9 cellular contexts compared by ENCODE assay signal in genomic region chr9:89435315-89435823, GRCh38.
DNase-seq lines count a peak whose midpoint lies in the region; ATAC-seq, FAIRE-seq and TF ChIP-seq lines count a peak whose summit lies in the region.
"Had no signal": no experiment of that assay in that cellular context is flagged by ENCODE, and none has a peak within 500 bp of the region (broad histone marks: within the 10 kb centered on the region; RNA-seq: fewer than 3 reads in every experiment).

No MANE protein-coding gene starts in this region.

- H3K9me3 Mint-ChIP-seq in activated naive CD8-positive, alpha-beta T cell treated with anti-CD3 and anti-CD28 coated beads for 36 hours, result no peaks in the 10 kb centered on the region

- H3K4me3 ChIP-seq in kidney (ENCODE audit: low read length in 2 of 2), result no peak overlapping the region
- H3K4me3 ChIP-seq in heart right ventricle, result no peak overlapping the region
- no peak overlapping the region for H3K4me3 ChIP-seq in vagina

- DNase-seq in HT-29 (ENCODE audit: low spot score), result peak; percentile 87
- DNase-seq in activated naive CD8-positive, alpha-beta T cell treated with anti-CD3 and anti-CD28 coated beads for 36 hours, result no peak
- DNase-seq in kidney, result peak; percentile 94
- no peak for DNase-seq in stimulated activated CD4-positive, alpha-beta T cell treated with anti-CD3 and anti-CD28 coated beads, Interleukin-12 subunit alpha, Interleukin-12 subunit beta, amount 100 ng/mL, for 4 hours
- DNase-seq in heart right ventricle, result no peak
- DNase-seq in vagina (ENCODE audit: extremely low spot score in 2 of 2), result no peak
- DNase-seq: NCI-H1436 had no signal

- H3K4me1 Mint-ChIP-seq in activated naive CD8-positive, alpha-beta T cell treated with anti-CD3 and anti-CD28 coated beads for 36 hours, result peaks cover 78% of the 10 kb centered on the region

- intact Hi-C loops in kidney (cut with DNase I), result no loop called here
- intact Hi-C loops in heart right ventricle (cut with DNase I), result no loop called here
- intact Hi-C loops in vagina (cut with DNase I), result no loop called here

- no peaks in the 10 kb centered on the region for H3K27me3 Mint-ChIP-seq in activated naive CD8-positive, alpha-beta T cell treated with anti-CD3 and anti-CD28 coated beads for 36 hours

- WGBS in heart right ventricle, 2 donors, result 68 to 72% methylated on average over 8 of the region's 8 CpGs

- H3K36me3 Mint-ChIP-seq in activated naive CD8-positive, alpha-beta T cell treated with anti-CD3 and anti-CD28 coated beads for 36 hours, result peaks cover 40% of the 10 kb centered on the region

- H3K9me3 ChIP-seq in kidney (ENCODE audit: control insufficient read depth in 1 of 2, low read length in 2 of 2) (no peaks in the 10 kb centered on the region), heart right ventricle (no peaks in the 10 kb centered on the region), vagina (no peaks in the 10 kb centered on the region)

- H3K27ac ChIP-seq in 22Rv1 (peak overlapping the region; percentile 37), kidney (ENCODE audit: low read depth in 2 of 2, low read length in 2 of 2) (peak overlapping the region in 1 of 2 donors; percentile 11), heart right ventricle (no peak overlapping the region), vagina (no peak overlapping the region)

- TF ChIP-seq POLR2A in vagina (IDR thresholded peaks at IDR 0.05), result no peak

- FAIRE-seq in kidney (lab: Jason Lieb, UNC), result no peak

- peak overlapping the region; percentile 82 for H3K27ac Mint-ChIP-seq in activated naive CD8-positive, alpha-beta T cell treated with anti-CD3 and anti-CD28 coated beads for 36 hours

- no peaks in the 10 kb centered on the region for H3K27me3 ChIP-seq in heart right ventricle
- no peaks in the 10 kb centered on the region for H3K27me3 ChIP-seq in vagina

- H3K36me3 ChIP-seq in kidney (ENCODE audit: control insufficient read depth in 1 of 2, insufficient read depth in 2 of 2, low read length in 2 of 2) (no peaks in the 10 kb centered on the region), heart right ventricle (no peaks in the 10 kb centered on the region), vagina (no peaks in the 10 kb centered on the region)

- no peak for ATAC-seq in heart right ventricle
- no peak for ATAC-seq in GM18873 (IDR thresholded peaks at IDR 0.05; ENCODE audit: low FRiP score, unreplicated experiment)

- H3K4me3 Mint-ChIP-seq in activated naive CD8-positive, alpha-beta T cell treated with anti-CD3 and anti-CD28 coated beads for 36 hours, result no peak overlapping the region

- TF ChIP-seq CTCF in 22Rv1 (IDR thresholded peaks at IDR 0.05), result no peak
- no peak for TF ChIP-seq CTCF in kidney (IDR thresholded peaks at IDR 0.05; ENCODE audit: borderline replicate concordance, extremely low read depth, insufficient read depth)
- no peak for TF ChIP-seq CTCF in heart right ventricle (IDR thresholded peaks at IDR 0.05)
- no peak for TF ChIP-seq CTCF in vagina (IDR thresholded peaks at IDR 0.05)

- no peak overlapping the region for H3K9ac ChIP-seq in kidney (ENCODE audit: low read length in 2 of 2)

- H3K4me1 ChIP-seq in kidney (ENCODE audit: control insufficient read depth in 1 of 2, insufficient read depth in 1 of 2, low read depth in 1 of 2, low read length in 2 of 2) (peaks cover 29 to 49% of the 10 kb centered on the region in 2 donors), heart right ventricle (peaks cover 0 to 65% (median 12%) of the 10 kb centered on the region in 9 donors), vagina (peaks cover 76% of the 10 kb centered on the region)

Comparison
In these comparisons a context has a peak if more than half of its experiments do, and no peak if none do; other contexts are left out.
1. DNase-seq: peak in HT-29 (single experiment) and kidney (single experiment); none in activated naive CD8-positive, alpha-beta T cell treated with anti-CD3 and anti-CD28 coated beads for 36 hours (single experiment), stimulated activated CD4-positive, alpha-beta T cell treated with anti-CD3 and anti-CD28 coated beads, Interleukin-12 subunit alpha, Interleukin-12 subunit beta, amount 100 ng/mL, for 4 hours (single experiment), heart right ventricle (0 of 2) and vagina (0 of 2).